23 cellular contexts compared by ENCODE assay signal in genomic region chr1:80645621-80646020, GRCh38.
"Had no signal": no experiment of that assay in that cellular context is flagged by ENCODE, and none has a peak within 500 bp of the region (broad histone marks: within the 10 kb centered on the region; RNA-seq: fewer than 3 reads in every experiment).

No MANE protein-coding gene starts in this region.

- DNase-seq: activated CD4-positive, alpha-beta memory T cell treated with anti-CD3 and anti-CD28 coated beads for 36 hours; activated CD4-positive, alpha-beta T cell treated with anti-CD3 and anti-CD28 coated beads, Interleukin-2, amount 10 ng/mL, durations not matched to agents 7 days and 5 days; activated CD4-positive, CD25-positive, alpha-beta regulatory T cell; activated CD8-positive, alpha-beta memory T cell treated with anti-CD3 and anti-CD28 coated beads for 24 hours; activated effector memory CD4-positive, alpha-beta T cell treated with anti-CD3 and anti-CD28 coated beads, Interleukin-2, amount 50 U/mL, for 16 hours; activated naive CD4-positive, alpha-beta T cell treated with Interleukin-2 at 50 U/mL for 16 hours; activated naive CD8-positive, alpha-beta T cell treated with anti-CD3 and anti-CD28 coated beads, Interleukin-2, amount 50 U/mL, for 24 hours; activated T-cell treated with anti-CD3 and anti-CD28 coated beads, Interleukin-2, amount 50 U/mL, for 4 hours; amniotic stem cell; body of pancreas; central memory CD4-positive, alpha-beta T cell; MG63; MV-4-11; NCI-H1092 treated with DMSO at 0.1 percent for 48 hours; NCI-H1417 treated with DMSO at 0.1 percent for 48 hours; NCI-H1694; NCI-H2029; NCI-H345; NCI-H510A; SHP77; T-helper 17 cell; T-helper 9 cell had no signal

- ATAC-seq: activated naive CD4-positive, alpha-beta T cell treated with anti-CD3 and anti-CD28 coated beads, Interleukin-2, amount 50 U/mL, for 72 hours; activated naive CD8-positive, alpha-beta T cell treated with anti-CD3 and anti-CD28 coated beads, Interleukin-2, amount 50 U/mL, for 24 hours; activated T-cell treated with anti-CD3 and anti-CD28 coated beads, Interleukin-2, amount 50 U/mL, for 4 hours; body of pancreas; T-helper 17 cell had no signal
